ENCODE assay signal across 11 cellular contexts in genomic region chrX:118520206-118520857, GRCh38. TPM values are rescaled to one million over a fixed set of nuclear protein-coding genes. Genes with fewer than 3 reads are reported as not detected.
DNase-seq lines count a peak whose midpoint lies in the region; ATAC-seq, FAIRE-seq and TF ChIP-seq lines count a peak whose summit lies in the region.
"Had no signal": no experiment of that assay in that cellular context is flagged by ENCODE, and none has a peak within 500 bp of the region (broad histone marks: within the 10 kb centered on the region; RNA-seq: fewer than 3 reads in every experiment).

No MANE protein-coding gene starts in this region.

- DNase-seq in Right ventricle myocardium inferior (ENCODE audit: missing footprints) (no peak), cardiac septum (ENCODE audit: low spot score) (no peak), bronchial epithelial cell (ENCODE audit: low read depth) (peak; percentile 56), mesothelial cell of epicardium (ENCODE audit: low spot score in 2 of 2, unreplicated experiment in 2 of 2) (no peak), AG08396 (ENCODE audit: low spot score) (no peak), NCI-H2227 (lab: John Stamatoyannopoulos, UW; ENCODE audit: unreplicated experiment) (no peak)
- DNase-seq: effector CD8-positive, alpha-beta T cell; NCI-H1930; SIG-M5 had no signal

- no peaks in the 10 kb centered on the region for H3K27me3 Mint-ChIP-seq in mesothelial cell of epicardium (ENCODE audit: low read depth)

- no peak overlapping the region for H3K4me3 Mint-ChIP-seq in mesothelial cell of epicardium

- H3K27me3 ChIP-seq in bronchial epithelial cell (ENCODE audit: control insufficient read depth, insufficient read depth, low read length): no peaks in the 10 kb centered on the region

- peaks cover 30% of the 10 kb centered on the region for H3K4me1 Mint-ChIP-seq in mesothelial cell of epicardium

- no peak for FAIRE-seq in bronchial epithelial cell (lab: Jason Lieb, UNC)

- peaks cover 20% of the 10 kb centered on the region for H3K9me3 Mint-ChIP-seq in mesothelial cell of epicardium

- no peak overlapping the region for H3K4me3 ChIP-seq in bronchial epithelial cell (ENCODE audit: low read depth, low read length)

- TF ChIP-seq CTCF in bronchial epithelial cell (IDR thresholded peaks at IDR 0.05; ENCODE audit: insufficient read depth, low read length, severe bottlenecking): no peak
- TF ChIP-seq CTCF in mesothelial cell of epicardium (IDR thresholded peaks at IDR 0.05; ENCODE audit: unreplicated experiment): no peak

- H3K27ac Mint-ChIP-seq in mesothelial cell of epicardium: peak overlapping the region; percentile 51

- H3K36me3 ChIP-seq in bronchial epithelial cell (ENCODE audit: control insufficient read depth, insufficient read depth, low read length): no peaks in the 10 kb centered on the region

- peaks cover 6% of the 10 kb centered on the region for H3K36me3 Mint-ChIP-seq in mesothelial cell of epicardium

- intact Hi-C loops in Right ventricle myocardium inferior (cut with DNase I): no loop called here
- intact Hi-C loops in cardiac septum (cut with DNase I): no loop called here

- ATAC-seq in Right ventricle myocardium inferior (peak; percentile 44), HG02938 (IDR thresholded peaks at IDR 0.05; ENCODE audit: unreplicated experiment) (no peak), GM21529 (IDR thresholded peaks at IDR 0.05; ENCODE audit: unreplicated experiment) (no peak)

RNA-seq across cellular contexts. Expression of gene DOCK11, which starts 24.7 kb away (rescaled TPM):
- total RNA-seq in Right ventricle myocardium inferior (6.9 TPM), cardiac septum (3.8 TPM), bronchial epithelial cell (0.26 and 0.38 TPM in 2 replicates), mesothelial cell of epicardium (53.6 to 58.2 TPM (median 56.7 TPM) in 3 replicates)
